20 cellular contexts compared by ENCODE assay signal in genomic region chr13:106095919-106096318, GRCh38.
DNase-seq lines count a peak whose midpoint lies in the region; ATAC-seq and TF ChIP-seq lines count a peak whose summit lies in the region.
"Had no signal": no experiment of that assay in that cellular context is flagged by ENCODE, and none has a peak within 500 bp of the region (broad histone marks: within the 10 kb centered on the region; RNA-seq: fewer than 3 reads in every experiment).

No MANE protein-coding gene starts in this region.

- WGBS in sigmoid colon, 2 donors, result 16 to 79% methylated on average over 4 of the region's 4 CpGs
- 90 to 94% methylated on average over 4 of the region's 4 CpGs for WGBS in upper lobe of left lung, 2 donors
- WGBS in ovary, 3 donors, result 94 to 96% (median 95%) methylated on average over 4 of the region's 4 CpGs

- ATAC-seq in upper lobe of left lung (ENCODE audit: low FRiP score in 2 of 2), result no peak
- ATAC-seq: GM23338, Right ventricle myocardium inferior had no signal

- TF ChIP-seq POLR2A in sigmoid colon (IDR thresholded peaks at IDR 0.05), result no peak
- no peak for TF ChIP-seq POLR2A in upper lobe of left lung (IDR thresholded peaks at IDR 0.05)
- TF ChIP-seq POLR2A in ovary (IDR thresholded peaks at IDR 0.05), result no peak

- H3K27me3 ChIP-seq in colonic mucosa (no peaks in the 10 kb centered on the region), osteoblast (ENCODE audit: insufficient read depth, low read length) (no peaks in the 10 kb centered on the region), sigmoid colon (no peaks in the 10 kb centered on the region), upper lobe of left lung (no peaks in the 10 kb centered on the region), ovary (no peaks in the 10 kb centered on the region)
- H3K27me3 ChIP-seq: BLaER1 had no signal

- H3K36me3 ChIP-seq in colonic mucosa (no peaks in the 10 kb centered on the region), osteoblast (ENCODE audit: insufficient read depth, low read length) (no peaks in the 10 kb centered on the region), sigmoid colon (no peaks in the 10 kb centered on the region), upper lobe of left lung (no peaks in the 10 kb centered on the region), ovary (no peaks in the 10 kb centered on the region)
- H3K36me3 ChIP-seq: BLaER1 had no signal

- no peaks in the 10 kb centered on the region for H4K20me1 ChIP-seq in osteoblast (ENCODE audit: insufficient read depth, low read length)
- H4K20me1 ChIP-seq: BLaER1 had no signal

- peaks cover 10% of the 10 kb centered on the region for H3K4me1 ChIP-seq in colonic mucosa
- no peaks in the 10 kb centered on the region for H3K4me1 ChIP-seq in osteoblast (ENCODE audit: insufficient read depth, low read length)
- no peaks in the 10 kb centered on the region for H3K4me1 ChIP-seq in sigmoid colon
- peaks cover 0 to 13% (median 0%) of the 10 kb centered on the region in 4 donors for H3K4me1 ChIP-seq in upper lobe of left lung
- no peaks in the 10 kb centered on the region for H3K4me1 ChIP-seq in ovary (ENCODE audit: insufficient read depth)

- peak overlapping the region; percentile 8 for H2AFZ ChIP-seq in osteoblast (ENCODE audit: low read length)
- H2AFZ ChIP-seq: GM23338 had no signal

- TF ChIP-seq EP300 in sigmoid colon (IDR thresholded peaks at IDR 0.05), result no peak
- no peak for TF ChIP-seq EP300 in upper lobe of left lung (IDR thresholded peaks at IDR 0.05)
- no peak for TF ChIP-seq EP300 in ovary (IDR thresholded peaks at IDR 0.05)

- TF ChIP-seq CTCF in colonic mucosa (IDR thresholded peaks at IDR 0.05) (no peak), osteoblast (IDR thresholded peaks at IDR 0.05; ENCODE audit: extremely low read depth, low read depth, low read length) (no peak), sigmoid colon (IDR thresholded peaks at IDR 0.05) (no peak), upper lobe of left lung (IDR thresholded peaks at IDR 0.05) (no peak), ovary (IDR thresholded peaks at IDR 0.05) (no peak)

- no peak overlapping the region for H3K4me3 ChIP-seq in colonic mucosa
- no peak overlapping the region for H3K4me3 ChIP-seq in osteoblast (ENCODE audit: insufficient read depth, low read length)
- no peak overlapping the region for H3K4me3 ChIP-seq in sigmoid colon
- no peak overlapping the region for H3K4me3 ChIP-seq in upper lobe of left lung
- no peak overlapping the region for H3K4me3 ChIP-seq in ovary
- H3K4me3 ChIP-seq: BLaER1, GM23338, SK-N-MC had no signal

- H3K79me2 ChIP-seq in osteoblast (ENCODE audit: insufficient read depth, low read length), result no peaks in the 10 kb centered on the region

- no peaks in the 10 kb centered on the region for H3K9me3 ChIP-seq in colonic mucosa
- H3K9me3 ChIP-seq in osteoblast (ENCODE audit: low read depth, low read length), result no peaks in the 10 kb centered on the region
- no peaks in the 10 kb centered on the region for H3K9me3 ChIP-seq in sigmoid colon
- no peaks in the 10 kb centered on the region for H3K9me3 ChIP-seq in upper lobe of left lung
- no peaks in the 10 kb centered on the region for H3K9me3 ChIP-seq in ovary
- H3K9me3 ChIP-seq: BLaER1 had no signal

- intact Hi-C loops in colonic mucosa (cut with DNase I) (loop anchor here (10.0 kb wide), 1 partner anchor 239 kb away; no protein-coding TSS in a partner anchor), sigmoid colon (cut with DNase I) (no loop called here), ovary (cut with DNase I) (no loop called here)

- H3K27ac ChIP-seq in colonic mucosa, result peak overlapping the region; percentile 92
- H3K27ac ChIP-seq in osteoblast (ENCODE audit: low read depth, low read length), result no peak overlapping the region
- no peak overlapping the region for H3K27ac ChIP-seq in sigmoid colon
- H3K27ac ChIP-seq in upper lobe of left lung, result no peak overlapping the region
- H3K27ac ChIP-seq in ovary, result no peak overlapping the region
- H3K27ac ChIP-seq: BLaER1, SK-N-MC had no signal

- peak; percentile 8 for DNase-seq in NCI-H748 (lab: John Stamatoyannopoulos, UW; ENCODE audit: unreplicated experiment)
- DNase-seq in NCI-H748 treated with DMSO at 0.1 percent for 48 hours (lab: John Stamatoyannopoulos, UW), result no peak
- DNase-seq in colonic mucosa, result peak; percentile 59
- no peak for DNase-seq in osteoblast (ENCODE audit: insufficient read length, low spot score, missing footprints)
- DNase-seq in sigmoid colon, result no peak
- no peak for DNase-seq in upper lobe of left lung
- DNase-seq in DMS53 (lab: John Stamatoyannopoulos, UW), result no peak
- no peak for DNase-seq in ovary
- DNase-seq: 8988T; CD8-positive, alpha-beta memory T cell; KBM-7; NCI-H1436; NCI-H2029 treated with DMSO at 0.1 percent for 48 hours; NCI-H2171 treated with DMSO at 0.1 percent for 48 hours; NCI-H446 treated with DMSO at 0.1 percent for 48 hours; NCI-H774 had no signal

- H3K9ac ChIP-seq in colonic mucosa (ENCODE audit: low read depth in 2 of 2, low read length in 2 of 2), result peak overlapping the region in 1 of 2 donors; percentile 69
- H3K9ac ChIP-seq: BLaER1 had no signal

- H3K4me2 ChIP-seq in osteoblast (ENCODE audit: insufficient read depth, low read length), result no peak overlapping the region
- H3K4me2 ChIP-seq: BLaER1, GM23338 had no signal

Comparison
In these comparisons a context has a peak if more than half of its experiments do, and no peak if none do; other contexts are left out.
1. DNase-seq: peak in NCI-H748 (single experiment) and colonic mucosa (single experiment); none in NCI-H748 treated with DMSO at 0.1 percent for 48 hours (single experiment), osteoblast (single experiment), sigmoid colon (single experiment), upper lobe of left lung (0 of 2), DMS53 (single experiment) and ovary (0 of 5).